ENCODE assay signal across 9 cellular contexts in the genomic region with DNA sequence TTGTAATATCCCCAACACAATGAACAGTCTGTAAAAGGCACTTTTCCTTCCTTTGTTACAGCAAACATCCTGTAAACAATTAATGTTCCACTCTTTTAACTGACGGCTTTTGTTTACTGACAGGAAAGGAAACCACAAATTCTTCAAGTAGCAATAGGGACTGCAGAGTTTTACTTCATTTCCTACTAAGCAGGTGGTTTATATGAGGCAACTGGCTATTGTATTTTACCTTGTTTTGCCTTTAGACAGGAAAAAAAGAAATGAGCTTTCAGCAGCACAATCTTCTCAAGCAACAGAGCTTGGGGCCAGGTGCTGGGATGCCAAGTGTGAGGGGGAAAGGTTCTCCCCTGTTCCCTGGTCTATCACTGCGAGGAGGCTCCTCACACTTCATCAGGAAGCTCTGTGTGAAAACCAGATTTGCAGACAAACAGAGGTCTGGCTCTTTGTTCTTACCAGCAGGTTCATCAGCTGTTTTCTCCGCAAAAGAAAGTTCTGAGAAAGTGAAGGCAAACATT. TPM values are rescaled to one million over a fixed set of nuclear protein-coding genes. Genes with fewer than 3 reads are reported as not detected.
DNase-seq lines count a peak whose midpoint lies in the region; ATAC-seq and TF ChIP-seq lines count a peak whose summit lies in the region.
"Had no signal": no experiment of that assay in that cellular context is flagged by ENCODE, and none has a peak within 500 bp of the region (broad histone marks: within the 10 kb centered on the region; RNA-seq: fewer than 3 reads in every experiment).

No MANE protein-coding gene starts in this region.

- DNase-seq in CD8-positive, alpha-beta memory T cell = peak in 1 of 5 donors; percentile 43
- DNase-seq in PC-3 = peak; percentile 18
- DNase-seq in right lobe of liver = no peak
- DNase-seq in stimulated activated CD4-positive, alpha-beta T cell treated with anti-CD3 and anti-CD28 coated beads, Interleukin-15, amount 100 ng/mL, for 24 hours = no peak
- no peak for DNase-seq in PC-9
- DNase-seq in kidney tubule cell (ENCODE audit: low spot score) = no peak
- DNase-seq: psoas muscle had no signal

- no peaks in the 10 kb centered on the region for H3K36me3 ChIP-seq in CD8-positive, alpha-beta memory T cell (ENCODE audit: insufficient read depth, low read length)
- no peaks in the 10 kb centered on the region for H3K36me3 ChIP-seq in PC-3 (ENCODE audit: low read depth, low read length)
- H3K36me3 ChIP-seq in right lobe of liver = no peaks in the 10 kb centered on the region
- no peaks in the 10 kb centered on the region for H3K36me3 ChIP-seq in PC-9 (ENCODE audit: low read depth)

- H3K9me3 Mint-ChIP-seq in CD8-positive, alpha-beta memory T cell = no peaks in the 10 kb centered on the region

- 41% methylated on average over 3 of the region's 3 CpGs for WGBS in right lobe of liver (ENCODE audit: insufficient coverage, low coverage, low lambda C conversion rate, missing lambda C conversion rate)

- H3K4me3 Mint-ChIP-seq in CD8-positive, alpha-beta memory T cell = peak overlapping the region; percentile 64 to 89 (median 80)

- no peak overlapping the region for H3K4me3 ChIP-seq in CD8-positive, alpha-beta memory T cell (ENCODE audit: low read length)
- H3K4me3 ChIP-seq in PC-3 (ENCODE audit: low read length) = no peak overlapping the region
- no peak overlapping the region for H3K4me3 ChIP-seq in right lobe of liver
- H3K4me3 ChIP-seq in PC-9 = no peak overlapping the region
- H3K4me3 ChIP-seq: psoas muscle had no signal

- H3K9me2 ChIP-seq in PC-3 (replicated peaks; ENCODE audit: low read length) = no peaks in the 10 kb centered on the region
- no peaks in the 10 kb centered on the region for H3K9me2 ChIP-seq in PC-9 (ENCODE audit: insufficient read depth)

- H4K20me1 ChIP-seq in PC-3 (ENCODE audit: low read length) = no peaks in the 10 kb centered on the region
- no peaks in the 10 kb centered on the region for H4K20me1 ChIP-seq in PC-9 (ENCODE audit: insufficient read depth)

- H3K4me2 ChIP-seq in PC-3 (ENCODE audit: low read length) = no peak overlapping the region
- H3K4me2 ChIP-seq in PC-9 = no peak overlapping the region

- no peaks in the 10 kb centered on the region for H3K9me3 ChIP-seq in CD8-positive, alpha-beta memory T cell (ENCODE audit: low read length)
- H3K9me3 ChIP-seq in PC-3 (ENCODE audit: low read length) = no peaks in the 10 kb centered on the region
- no peaks in the 10 kb centered on the region for H3K9me3 ChIP-seq in right lobe of liver
- no peaks in the 10 kb centered on the region for H3K9me3 ChIP-seq in PC-9 (ENCODE audit: insufficient read depth, low read depth)
- H3K9me3 ChIP-seq: psoas muscle had no signal

- H3K9ac ChIP-seq in PC-3 (ENCODE audit: low read length) = no peak overlapping the region

- CTCF ChIA-PET in CD8-positive, alpha-beta memory T cell (lab: Charles Lee) = interaction anchor here (1.2 kb wide), 1 partner anchor 49 kb away, joined by 4 read pairs; no protein-coding TSS in a partner anchor
- CTCF ChIA-PET in PC-3 (lab: Charles Lee) = no interaction called here
- CTCF ChIA-PET in PC-9 (lab: Charles Lee) = no interaction called here

- no peaks in the 10 kb centered on the region for H3K79me2 ChIP-seq in PC-3 (ENCODE audit: low read length)
- H3K79me2 ChIP-seq in PC-9 (ENCODE audit: low read depth) = no peaks in the 10 kb centered on the region

- H3F3A ChIP-seq in PC-3 (ENCODE audit: low read length, unreplicated experiment) (no peaks in the 10 kb centered on the region), PC-9 (ENCODE audit: insufficient read depth, low read depth) (no peaks in the 10 kb centered on the region)

- no peaks in the 10 kb centered on the region for H3K27me3 Mint-ChIP-seq in CD8-positive, alpha-beta memory T cell

- POLR2A ChIA-PET in CD8-positive, alpha-beta memory T cell (lab: Charles Lee) = interaction anchor here (0.8 kb wide), 1 partner anchor 21 kb away, joined by 3 read pairs; no protein-coding TSS in a partner anchor
- POLR2A ChIA-PET in PC-3 (lab: Charles Lee; ENCODE audit: unreplicated experiment) (no interaction called here), PC-9 (lab: Charles Lee; ENCODE audit: unreplicated experiment) (no interaction called here)

- peak; percentile 91 for ATAC-seq in GM21447 (IDR thresholded peaks at IDR 0.05; ENCODE audit: unreplicated experiment)
- ATAC-seq in PC-3 = peak; percentile 27; the same call in 1 of the 2 replicates
- peak; percentile 53 to 74 (median 64) for ATAC-seq in right lobe of liver
- no peak for ATAC-seq in GM21723 (IDR thresholded peaks at IDR 0.05; ENCODE audit: unreplicated experiment)

- H3K27ac Mint-ChIP-seq in CD8-positive, alpha-beta memory T cell = peak overlapping the region; percentile 64 to 96 (median 82)

- TF ChIP-seq CTCF in PC-3 (conservative IDR thresholded peaks at IDR 0.05; ENCODE audit: low read depth, low read length) (no peak), right lobe of liver (IDR thresholded peaks at IDR 0.05) (no peak), PC-9 (conservative IDR thresholded peaks at IDR 0.05) (no peak)

- H2AFZ ChIP-seq in PC-3 (ENCODE audit: low read length) (no peak overlapping the region), PC-9 (no peak overlapping the region)

- intact Hi-C loops in PC-3 (cut with micrococcal nuclease) (no loop called here), right lobe of liver (cut with DNase I) (no loop called here), PC-9 (cut with micrococcal nuclease; ENCODE audit: unreplicated experiment) (no loop called here)

- BruUV-seq in PC-3 (replicated peaks; lab: Mats Ljungman, UMichigan) (no TSS peak), PC-9 (replicated peaks; lab: Mats Ljungman, UMichigan) (no TSS peak)

- no peak for TF ChIP-seq POLR2A in right lobe of liver (IDR thresholded peaks at IDR 0.05)

- no peaks in the 10 kb centered on the region for H3K36me3 Mint-ChIP-seq in CD8-positive, alpha-beta memory T cell

- no peak overlapping the region for H3K27ac ChIP-seq in CD8-positive, alpha-beta memory T cell (ENCODE audit: low read depth, low read length)
- H3K27ac ChIP-seq in PC-3 (ENCODE audit: low read length) (no peak overlapping the region), right lobe of liver (peak overlapping the region in 2 of 3 donors; percentile 4 to 25), PC-9 (no peak overlapping the region)

- H3K4me1 Mint-ChIP-seq in CD8-positive, alpha-beta memory T cell = peaks cover 58 to 67% (median 61%) of the 10 kb centered on the region in 3 donors

- no peaks in the 10 kb centered on the region for H3K27me3 ChIP-seq in CD8-positive, alpha-beta memory T cell (ENCODE audit: insufficient read depth, low read length, poor library complexity, severe bottlenecking)
- no peaks in the 10 kb centered on the region for H3K27me3 ChIP-seq in PC-3 (ENCODE audit: low read length)
- H3K27me3 ChIP-seq in right lobe of liver = no peaks in the 10 kb centered on the region
- H3K27me3 ChIP-seq in PC-9 (ENCODE audit: insufficient read depth, low read depth) = no peaks in the 10 kb centered on the region

- H3K4me1 ChIP-seq in CD8-positive, alpha-beta memory T cell (ENCODE audit: insufficient read depth, low read length) = peaks cover 40% of the 10 kb centered on the region
- peaks cover 11% of the 10 kb centered on the region; the same call in 1 of the 2 replicates for H3K4me1 ChIP-seq in PC-3 (ENCODE audit: insufficient read depth, low read length)
- no peaks in the 10 kb centered on the region for H3K4me1 ChIP-seq in right lobe of liver
- H3K4me1 ChIP-seq in PC-9 (replicated peaks; ENCODE audit: insufficient read depth) = no peaks in the 10 kb centered on the region

RNA-seq across cellular contexts. Expression of gene SIPA1L2, which starts 51.2 kb away (rescaled TPM):
- total RNA-seq in CD8-positive, alpha-beta memory T cell = 10 to 100 TPM in 1 of 2 experiments, 1 to 10 TPM in 1; 10.0 to 12.2 TPM
- polyA plus RNA-seq in CD8-positive, alpha-beta memory T cell = 1.4 TPM
- total RNA-seq in PC-3 (2014; rRNA removed) (8.9 and 9.8 TPM in 2 replicates), right lobe of liver (10 to 100 TPM in 4 of 6 experiments, 1 to 10 TPM in 2; 3.7 to 22.8 (median 10.7) TPM), PC-9 (2021) (not detected in 2 replicates)

Comparison
In these comparisons a context has a peak if more than half of its experiments do, and no peak if none do; other contexts are left out.
1. H3K27ac ChIP-seq: peak in right lobe of liver (2 of 3); none in CD8-positive, alpha-beta memory T cell (single experiment), PC-3 (single experiment) and PC-9 (single experiment).